Comparison of ENCODE assay signal across 1 cellular context in the genomic region with DNA sequence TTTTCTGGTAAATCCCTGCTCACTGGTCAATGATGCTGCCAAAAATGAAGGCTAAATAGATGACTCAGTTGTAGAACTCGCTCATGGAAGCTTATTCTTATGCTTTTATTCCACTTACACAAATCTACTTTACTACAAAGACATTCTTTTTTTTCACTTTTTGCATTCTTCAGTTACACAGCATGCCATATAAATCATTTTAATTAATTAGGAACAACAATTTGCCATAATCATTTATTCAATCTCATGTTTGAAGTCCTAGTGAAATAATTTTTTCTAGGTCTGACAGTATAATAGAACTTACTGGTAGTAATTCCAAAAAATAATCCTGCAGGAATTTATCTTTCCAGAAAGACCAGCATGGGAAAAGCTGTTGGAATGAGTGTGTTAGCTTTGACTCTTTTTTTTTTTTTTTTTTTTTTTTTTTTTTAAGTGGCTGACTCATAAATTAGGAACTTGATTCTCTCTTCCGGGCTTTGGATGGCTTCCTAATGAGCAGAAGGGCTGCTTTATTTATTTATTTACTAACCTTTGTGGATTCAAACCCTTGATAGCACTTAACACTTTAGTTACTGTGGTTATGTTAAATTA.
TF ChIP-seq lines count a peak whose summit lies in the region.

No MANE protein-coding gene starts in this region.

TF ChIP-seq in HEK293, 187 proteins besides CTCF, POLR2A, EP300 and RAD21 (continued from another document and continues in another):
- TF ChIP-seq, protein P1, sequence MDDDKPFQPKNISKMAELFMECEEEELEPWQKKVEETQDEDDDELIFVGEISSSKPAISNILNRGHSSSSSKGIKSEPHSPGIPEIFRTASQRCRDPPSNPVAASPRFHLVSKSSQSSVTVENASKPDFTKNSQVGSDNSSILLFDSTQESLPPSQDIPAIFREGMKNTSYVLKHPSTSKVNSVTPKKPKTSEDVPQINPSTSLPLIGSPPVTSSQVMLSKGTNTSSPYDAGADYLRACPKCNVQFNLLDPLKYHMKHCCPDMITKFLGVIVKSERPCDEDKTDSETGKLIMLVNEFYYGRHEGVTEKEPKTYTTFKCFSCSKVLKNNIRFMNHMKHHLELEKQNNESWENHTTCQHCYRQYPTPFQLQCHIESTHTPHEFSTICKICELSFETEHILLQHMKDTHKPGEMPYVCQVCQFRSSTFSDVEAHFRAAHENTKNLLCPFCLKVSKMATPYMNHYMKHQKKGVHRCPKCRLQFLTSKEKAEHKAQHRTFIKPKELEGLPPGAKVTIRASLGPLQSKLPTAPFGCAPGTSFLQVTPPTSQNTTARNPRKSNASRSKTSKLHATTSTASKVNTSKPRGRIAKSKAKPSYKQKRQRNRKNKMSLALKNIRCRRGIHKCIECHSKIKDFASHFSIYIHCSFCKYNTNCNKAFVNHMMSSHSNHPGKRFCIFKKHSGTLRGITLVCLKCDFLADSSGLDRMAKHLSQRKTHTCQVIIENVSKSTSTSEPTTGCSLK (tag by site-specific recombination; IDR thresholded peaks at IDR 0.05), result no peak
- TF ChIP-seq ZNF114 (tag by site-specific recombination; IDR thresholded peaks at IDR 0.05) (no peak), ZBTB7A (tag by site-specific recombination; IDR thresholded peaks at IDR 0.05; ENCODE audit: low read depth) (no peak), ZSCAN16 (tag by site-specific recombination; IDR thresholded peaks at IDR 0.05) (no peak), ZNF548 (tag by site-specific recombination; IDR thresholded peaks at IDR 0.05) (no peak), KLF1 (tag by site-specific recombination; IDR thresholded peaks at IDR 0.05) (no peak), ZNF155 (tag by site-specific recombination; IDR thresholded peaks at IDR 0.05) (no peak), ZBTB17 (tag by site-specific recombination; IDR thresholded peaks at IDR 0.05) (0 out of 2 replicates have a peak, but pooled peaks have one; percentile 20), ZSCAN4 (tag by site-specific recombination; IDR thresholded peaks at IDR 0.05) (no peak), FEZF1 (tag by site-specific recombination; IDR thresholded peaks at IDR 0.05) (peak; percentile 36; the same call in 1 of the 2 replicates), ZNF354C (tag by site-specific recombination; IDR thresholded peaks at IDR 0.05; ENCODE audit: borderline replicate concordance, low read depth) (no peak), SP3 (tag by site-specific recombination; IDR thresholded peaks at IDR 0.05) (no peak), ZNF362 (tag by site-specific recombination; IDR thresholded peaks at IDR 0.05) (peak; percentile 96), ZNF610 (tag by site-specific recombination; IDR thresholded peaks at IDR 0.05; ENCODE audit: borderline replicate concordance) (no peak), ZNF670 (tag by site-specific recombination; IDR thresholded peaks at IDR 0.05; ENCODE audit: low read depth) (no peak), ZNF184 (tag by site-specific recombination; IDR thresholded peaks at IDR 0.05) (no peak), ZNF76 (tag by site-specific recombination; IDR thresholded peaks at IDR 0.05; ENCODE audit: borderline replicate concordance, low read depth) (no peak), ZNF639 (tag by site-specific recombination; IDR thresholded peaks at IDR 0.05) (peak; percentile 53; the same call in 1 of the 2 replicates), OVOL3 (tag by site-specific recombination; IDR thresholded peaks at IDR 0.05) (no peak), ZNF202 (tag by site-specific recombination; IDR thresholded peaks at IDR 0.05; ENCODE audit: borderline replicate concordance) (no peak), ZNF223 (tag by site-specific recombination; IDR thresholded peaks at IDR 0.05) (no peak), INSM2 (tag by site-specific recombination; IDR thresholded peaks at IDR 0.05) (no peak), ZNF292 (tag by site-specific recombination; IDR thresholded peaks at IDR 0.05; ENCODE audit: borderline replicate concordance, low read depth) (no peak), OSR2 (tag by site-specific recombination; IDR thresholded peaks at IDR 0.05) (peak; percentile 56), ZNF157 (tag by site-specific recombination; IDR thresholded peaks at IDR 0.05) (no peak), ZNF23 (tag by site-specific recombination; IDR thresholded peaks at IDR 0.05; ENCODE audit: borderline replicate concordance) (no peak), BCL11B (tag by site-specific recombination; IDR thresholded peaks at IDR 0.05; ENCODE audit: low read depth) (no peak), ZNF266 (tag by site-specific recombination; IDR thresholded peaks at IDR 0.05; ENCODE audit: low read depth) (no peak), WT1 (tag by site-specific recombination; IDR thresholded peaks at IDR 0.05) (0 out of 2 replicates have a peak, but pooled peaks have one; percentile 16), ZNF473 (tag by site-specific recombination; IDR thresholded peaks at IDR 0.05) (no peak), ZNF350 (tag by site-specific recombination; IDR thresholded peaks at IDR 0.05) (no peak), KLF8 (tag by site-specific recombination; IDR thresholded peaks at IDR 0.05) (no peak), ZBTB48 (tag by site-specific recombination; IDR thresholded peaks at IDR 0.05) (no peak), KLF16 (tag by site-specific recombination; IDR thresholded peaks at IDR 0.05) (no peak), ZNF600 (tag by site-specific recombination; IDR thresholded peaks at IDR 0.05) (no peak), ZNF132 (tag by site-specific recombination; IDR thresholded peaks at IDR 0.05; ENCODE audit: borderline replicate concordance) (no peak), ZNF48 (tag by site-specific recombination; IDR thresholded peaks at IDR 0.05) (no peak), ZNF701 (tag by site-specific recombination; IDR thresholded peaks at IDR 0.05) (no peak), ZNF37A (tag by site-specific recombination; IDR thresholded peaks at IDR 0.05) (no peak), MZF1 (tag by site-specific recombination; IDR thresholded peaks at IDR 0.05; ENCODE audit: borderline replicate concordance) (no peak), ZNF707 (tag by site-specific recombination; IDR thresholded peaks at IDR 0.05) (no peak), KLF9 (tag by site-specific recombination; IDR thresholded peaks at IDR 0.05; ENCODE audit: low read depth) (no peak), SETDB1 (IDR thresholded peaks at IDR 0.05; ENCODE audit: insufficient read length, low read length) (no peak), GFI1B (tag by site-specific recombination; IDR thresholded peaks at IDR 0.05) (0 out of 2 replicates have a peak, but pooled peaks have one; percentile 23), KLF7 (tag by site-specific recombination; IDR thresholded peaks at IDR 0.05; ENCODE audit: borderline replicate concordance) (no peak), ZNF169 (tag by site-specific recombination; IDR thresholded peaks at IDR 0.05) (no peak), ZNF366 (tag by site-specific recombination; conservative IDR thresholded peaks at IDR 0.05) (0 out of 2 replicates have a peak, but pooled peaks have one; percentile 26), ZNF768 (tag by site-specific recombination; IDR thresholded peaks at IDR 0.05) (no peak), ZNF776 (tag by site-specific recombination; IDR thresholded peaks at IDR 0.05; ENCODE audit: borderline replicate concordance) (no peak)
- TF ChIP-seq, protein P2, sequence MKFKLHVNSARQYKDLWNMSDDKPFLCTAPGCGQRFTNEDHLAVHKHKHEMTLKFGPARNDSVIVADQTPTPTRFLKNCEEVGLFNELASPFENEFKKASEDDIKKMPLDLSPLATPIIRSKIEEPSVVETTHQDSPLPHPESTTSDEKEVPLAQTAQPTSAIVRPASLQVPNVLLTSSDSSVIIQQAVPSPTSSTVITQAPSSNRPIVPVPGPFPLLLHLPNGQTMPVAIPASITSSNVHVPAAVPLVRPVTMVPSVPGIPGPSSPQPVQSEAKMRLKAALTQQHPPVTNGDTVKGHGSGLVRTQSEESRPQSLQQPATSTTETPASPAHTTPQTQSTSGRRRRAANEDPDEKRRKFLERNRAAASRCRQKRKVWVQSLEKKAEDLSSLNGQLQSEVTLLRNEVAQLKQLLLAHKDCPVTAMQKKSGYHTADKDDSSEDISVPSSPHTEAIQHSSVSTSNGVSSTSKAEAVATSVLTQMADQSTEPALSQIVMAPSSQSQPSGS (tag by site-specific recombination; IDR thresholded peaks at IDR 0.05; ENCODE audit: low read depth), result no peak
- TF ChIP-seq, protein P3, sequence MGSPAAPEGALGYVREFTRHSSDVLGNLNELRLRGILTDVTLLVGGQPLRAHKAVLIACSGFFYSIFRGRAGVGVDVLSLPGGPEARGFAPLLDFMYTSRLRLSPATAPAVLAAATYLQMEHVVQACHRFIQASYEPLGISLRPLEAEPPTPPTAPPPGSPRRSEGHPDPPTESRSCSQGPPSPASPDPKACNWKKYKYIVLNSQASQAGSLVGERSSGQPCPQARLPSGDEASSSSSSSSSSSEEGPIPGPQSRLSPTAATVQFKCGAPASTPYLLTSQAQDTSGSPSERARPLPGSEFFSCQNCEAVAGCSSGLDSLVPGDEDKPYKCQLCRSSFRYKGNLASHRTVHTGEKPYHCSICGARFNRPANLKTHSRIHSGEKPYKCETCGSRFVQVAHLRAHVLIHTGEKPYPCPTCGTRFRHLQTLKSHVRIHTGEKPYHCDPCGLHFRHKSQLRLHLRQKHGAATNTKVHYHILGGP (tag by site-specific recombination; IDR thresholded peaks at IDR 0.05), result no peak
- TF ChIP-seq, protein P4, sequence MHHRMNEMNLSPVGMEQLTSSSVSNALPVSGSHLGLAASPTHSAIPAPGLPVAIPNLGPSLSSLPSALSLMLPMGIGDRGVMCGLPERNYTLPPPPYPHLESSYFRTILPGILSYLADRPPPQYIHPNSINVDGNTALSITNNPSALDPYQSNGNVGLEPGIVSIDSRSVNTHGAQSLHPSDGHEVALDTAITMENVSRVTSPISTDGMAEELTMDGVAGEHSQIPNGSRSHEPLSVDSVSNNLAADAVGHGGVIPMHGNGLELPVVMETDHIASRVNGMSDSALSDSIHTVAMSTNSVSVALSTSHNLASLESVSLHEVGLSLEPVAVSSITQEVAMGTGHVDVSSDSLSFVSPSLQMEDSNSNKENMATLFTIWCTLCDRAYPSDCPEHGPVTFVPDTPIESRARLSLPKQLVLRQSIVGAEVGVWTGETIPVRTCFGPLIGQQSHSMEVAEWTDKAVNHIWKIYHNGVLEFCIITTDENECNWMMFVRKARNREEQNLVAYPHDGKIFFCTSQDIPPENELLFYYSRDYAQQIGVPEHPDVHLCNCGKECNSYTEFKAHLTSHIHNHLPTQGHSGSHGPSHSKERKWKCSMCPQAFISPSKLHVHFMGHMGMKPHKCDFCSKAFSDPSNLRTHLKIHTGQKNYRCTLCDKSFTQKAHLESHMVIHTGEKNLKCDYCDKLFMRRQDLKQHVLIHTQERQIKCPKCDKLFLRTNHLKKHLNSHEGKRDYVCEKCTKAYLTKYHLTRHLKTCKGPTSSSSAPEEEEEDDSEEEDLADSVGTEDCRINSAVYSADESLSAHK (tag by site-specific recombination; IDR thresholded peaks at IDR 0.05), result no peak
